9 cellular contexts compared by ENCODE assay signal in the genomic region with DNA sequence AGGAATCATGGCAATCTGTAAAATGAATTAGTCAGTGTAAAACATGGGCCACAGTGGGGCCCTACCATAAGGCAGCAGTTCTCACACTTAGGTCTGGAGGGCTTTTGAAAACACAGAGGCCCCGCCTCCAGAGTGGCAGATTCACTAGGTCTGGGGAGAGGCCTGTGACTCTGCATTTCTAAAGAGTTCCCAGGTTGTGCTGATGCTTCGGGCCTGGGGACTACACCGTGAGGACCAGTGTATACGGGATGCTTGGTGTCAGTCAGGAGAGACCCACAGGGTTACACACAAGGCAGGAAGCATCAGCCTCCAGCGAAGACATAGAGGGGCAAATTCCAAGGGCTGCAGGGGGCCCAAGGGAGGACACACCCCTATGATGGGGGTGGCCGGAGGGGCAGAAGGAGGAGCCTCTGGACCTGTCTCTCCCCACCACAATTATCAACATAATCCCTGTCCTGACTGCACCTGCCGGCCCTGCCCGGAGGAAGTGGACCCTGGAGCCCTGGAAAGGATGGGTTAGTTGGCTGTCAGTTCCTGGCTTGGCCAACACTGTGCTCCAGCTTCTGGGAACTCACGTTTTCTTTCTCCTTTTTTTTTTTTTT. TPM values are rescaled to one million over a fixed set of nuclear protein-coding genes. Genes with fewer than 3 reads are reported as not detected.
DNase-seq lines count a peak whose midpoint lies in the region; ATAC-seq and TF ChIP-seq lines count a peak whose summit lies in the region.
"Had no signal": no experiment of that assay in that cellular context is flagged by ENCODE, and none has a peak within 500 bp of the region (broad histone marks: within the 10 kb centered on the region; RNA-seq: fewer than 3 reads in every experiment).

No MANE protein-coding gene starts in this region.

- TF ChIP-seq CTCF in CD8-positive, alpha-beta T cell (IDR thresholded peaks at IDR 0.05), result no peak
- TF ChIP-seq CTCF in HCT116 (IDR thresholded peaks at IDR 0.05 in 2 of 3, conservative IDR thresholded peaks at IDR 0.05 in 1 of 3; ENCODE audit: borderline replicate concordance in 1 of 3, insufficient read depth in 1 of 3, low read depth in 2 of 3, low read length in 2 of 3), result no peak
- TF ChIP-seq CTCF in right lobe of liver (IDR thresholded peaks at IDR 0.05), result no peak
- no peak for TF ChIP-seq CTCF in brain microvascular endothelial cell (IDR thresholded peaks at IDR 0.05; ENCODE audit: low read depth, low read length, missing control alignments)

- BruUV-seq in HCT116 (replicated peaks; lab: Mats Ljungman, UMichigan), result no TSS peak

- in situ Hi-C loops in brain microvascular endothelial cell (cut with HindIII; ENCODE audit: low pct_ligation_motif_present, low sequenced_read_pairs), result no loop called here

- H3K9me3 ChIP-seq in CD8-positive, alpha-beta T cell (ENCODE audit: low read length), result no peaks in the 10 kb centered on the region
- H3K9me3 ChIP-seq in HCT116 (ENCODE audit: control insufficient read depth in 1 of 2, insufficient read depth in 1 of 2, low read depth in 1 of 2, low read length in 2 of 2), result no peaks in the 10 kb centered on the region
- no peaks in the 10 kb centered on the region for H3K9me3 ChIP-seq in right lobe of liver
- H3K9me3 ChIP-seq: tibial artery had no signal

- H3K9ac ChIP-seq in HCT116 (ENCODE audit: low read length), result no peak overlapping the region

- H4K20me1 ChIP-seq in HCT116 (ENCODE audit: insufficient read depth), result no peaks in the 10 kb centered on the region

- WGBS in right lobe of liver (ENCODE audit: insufficient coverage, low coverage, low lambda C conversion rate, missing lambda C conversion rate), result 34% methylated on average over 4 of the region's 9 CpGs

- CTCF ChIA-PET in CD8-positive, alpha-beta T cell (lab: Charles Lee), result interaction anchor here (0.6 to 13.5 kb wide), 20 partner anchors 8 to 285 kb away, joined by 3 to 281 read pairs (median 4); a partner anchor contains a TSS
- CTCF ChIA-PET in HCT116 (lab: Charles Lee), result interaction anchor here (0.6 to 3.0 kb wide), 13 partner anchors 8 to 159 kb away, joined by 3 to 52 read pairs (median 8); a partner anchor contains a TSS
- CTCF ChIA-PET in activated CD4-positive, alpha-beta memory T cell treated with anti-CD3 and anti-CD28 coated beads for 36 hours (lab: Charles Lee), result interaction anchor here (0.6 to 10.0 kb wide), 27 partner anchors 9 to 206 kb away, joined by 3 to 302 read pairs (median 4); a partner anchor contains a TSS

- no peak overlapping the region for H3K27ac ChIP-seq in CD8-positive, alpha-beta T cell (ENCODE audit: low read depth, low read length)
- H3K27ac ChIP-seq in HCT116 (ENCODE audit: low read depth, low read length), result no peak overlapping the region
- peak overlapping the region in 2 of 3 donors; percentile 33 to 44 for H3K27ac ChIP-seq in right lobe of liver
- H3K27ac ChIP-seq in brain microvascular endothelial cell, result no peak overlapping the region
- H3K27ac ChIP-seq: tibial artery had no signal

- no peak overlapping the region for H3K4me3 ChIP-seq in CD8-positive, alpha-beta T cell (ENCODE audit: low read depth, low read length)
- H3K4me3 ChIP-seq in HCT116 (replicated peaks in 1 of 2; ENCODE audit: low read depth in 1 of 2, low read length in 2 of 2) (no peak overlapping the region), right lobe of liver (no peak overlapping the region), brain microvascular endothelial cell (ENCODE audit: low read depth, low read length) (no peak overlapping the region)
- H3K4me3 ChIP-seq: tibial artery had no signal

- no peaks in the 10 kb centered on the region for H3K36me3 ChIP-seq in CD8-positive, alpha-beta T cell (ENCODE audit: insufficient read depth, low read length)
- no peaks in the 10 kb centered on the region for H3K36me3 ChIP-seq in HCT116 (ENCODE audit: control insufficient read depth in 1 of 2, insufficient read depth in 2 of 2, low read length in 2 of 2)
- H3K36me3 ChIP-seq in right lobe of liver, result no peaks in the 10 kb centered on the region
- H3K36me3 ChIP-seq in brain microvascular endothelial cell (replicated peaks), result no peaks in the 10 kb centered on the region
- H3K36me3 ChIP-seq: tibial artery had no signal

- peak overlapping the region; percentile 96 for H3K27ac Mint-ChIP-seq in CD8-positive, alpha-beta T cell
- H3K27ac Mint-ChIP-seq in activated CD4-positive, alpha-beta memory T cell treated with anti-CD3 and anti-CD28 coated beads for 36 hours, result peak overlapping the region; percentile 98

- intact Hi-C loops in CD8-positive, alpha-beta T cell (cut with DNase I, micrococcal nuclease), result no loop called here
- intact Hi-C loops in HCT116 (cut with micrococcal nuclease), result no loop called here
- intact Hi-C loops in activated CD4-positive, alpha-beta memory T cell treated with anti-CD3 and anti-CD28 coated beads for 36 hours (cut with micrococcal nuclease), result no loop called here
- intact Hi-C loops in right lobe of liver (cut with DNase I), result loop anchor here in 1 of 2 donors (5.0 kb wide), 1 partner anchor 120 kb away; a partner anchor contains a TSS

- H3K36me3 Mint-ChIP-seq in CD8-positive, alpha-beta T cell, result no peaks in the 10 kb centered on the region
- H3K36me3 Mint-ChIP-seq in activated CD4-positive, alpha-beta memory T cell treated with anti-CD3 and anti-CD28 coated beads for 36 hours, result peaks cover 8% of the 10 kb centered on the region

- peak overlapping the region; percentile 33; the same call in 1 of the 2 replicates for H3K4me2 ChIP-seq in HCT116 (ENCODE audit: low read length)

- H3K9me3 Mint-ChIP-seq in CD8-positive, alpha-beta T cell, result no peaks in the 10 kb centered on the region
- H3K9me3 Mint-ChIP-seq in activated CD4-positive, alpha-beta memory T cell treated with anti-CD3 and anti-CD28 coated beads for 36 hours, result no peaks in the 10 kb centered on the region

- H3K27me3 Mint-ChIP-seq in CD8-positive, alpha-beta T cell (ENCODE audit: low read depth), result no peaks in the 10 kb centered on the region
- no peaks in the 10 kb centered on the region for H3K27me3 Mint-ChIP-seq in activated CD4-positive, alpha-beta memory T cell treated with anti-CD3 and anti-CD28 coated beads for 36 hours

- TF ChIP-seq POLR2A in HCT116 (IDR thresholded peaks at IDR 0.05; ENCODE audit: borderline replicate concordance, extremely low read depth, insufficient read depth, insufficient read length) (no peak), right lobe of liver (IDR thresholded peaks at IDR 0.05) (no peak)

- H3K9me2 ChIP-seq in HCT116 (ENCODE audit: insufficient read depth), result no peaks in the 10 kb centered on the region

- RAD21 ChIA-PET in HCT116 (lab: Charles Lee; ENCODE audit: low non-redundant PET in 1 of 2, low total read pairs in 2 of 2, uncharacterized antibody in 2 of 2, unreplicated experiment in 2 of 2), result interaction anchor here (0.9 to 3.2 kb wide), 4 partner anchors 117 to 158 kb away, joined by 3 to 25 read pairs (median 7); a partner anchor contains a TSS

- peaks cover 50% of the 10 kb centered on the region for H3K4me1 Mint-ChIP-seq in CD8-positive, alpha-beta T cell (ENCODE audit: low read depth)
- H3K4me1 Mint-ChIP-seq in activated CD4-positive, alpha-beta memory T cell treated with anti-CD3 and anti-CD28 coated beads for 36 hours (ENCODE audit: low read depth), result peaks cover 49% of the 10 kb centered on the region

- peaks cover 51% of the 10 kb centered on the region for H3K4me1 ChIP-seq in CD8-positive, alpha-beta T cell (ENCODE audit: insufficient read depth, low read length)
- H3K4me1 ChIP-seq in HCT116 (ENCODE audit: control insufficient read depth in 1 of 2, insufficient read depth in 2 of 2, low read length in 2 of 2) (peaks cover 16 to 46% of the 10 kb centered on the region in 2 experiments), right lobe of liver (peaks cover 0 to 21% (median 5%) of the 10 kb centered on the region in 4 donors)

- peak overlapping the region; percentile 66 for H2AFZ ChIP-seq in HCT116 (ENCODE audit: low read depth, low read length, poor library complexity, severe bottlenecking)

- H3K27me3 ChIP-seq in CD8-positive, alpha-beta T cell (ENCODE audit: insufficient read depth, low read length), result no peaks in the 10 kb centered on the region
- H3K27me3 ChIP-seq in HCT116 (ENCODE audit: insufficient read depth, low read length) (no peaks in the 10 kb centered on the region), right lobe of liver (no peaks in the 10 kb centered on the region), brain microvascular endothelial cell (replicated peaks) (no peaks in the 10 kb centered on the region)

- TF ChIP-seq RAD21 in HCT116 (IDR thresholded peaks at IDR 0.05; ENCODE audit: low read depth), result no peak

- H3K4me3 Mint-ChIP-seq in CD8-positive, alpha-beta T cell, result no peak overlapping the region
- H3K4me3 Mint-ChIP-seq in activated CD4-positive, alpha-beta memory T cell treated with anti-CD3 and anti-CD28 coated beads for 36 hours, result peak overlapping the region; percentile 53

- ATAC-seq in CD8-positive, alpha-beta T cell, result no peak
- ATAC-seq in HCT116 (no peak), right lobe of liver (peak; percentile 32 to 56 (median 40)), GM19395 (IDR thresholded peaks at IDR 0.05; ENCODE audit: unreplicated experiment) (no peak)

- POLR2A ChIA-PET in CD8-positive, alpha-beta T cell (lab: Charles Lee), result interaction anchor here (0.5 to 3.5 kb wide), 4 partner anchors 30 to 1369 kb away, joined by 4 to 69 read pairs (median 6); a partner anchor contains a TSS
- POLR2A ChIA-PET in HCT116 (lab: Charles Lee), result no interaction called here
- POLR2A ChIA-PET in activated CD4-positive, alpha-beta memory T cell treated with anti-CD3 and anti-CD28 coated beads for 36 hours (lab: Charles Lee), result interaction anchor here (2.0 to 7.9 kb wide), 2 partner anchors 29 to 122 kb away, joined by 5 to 166 read pairs; a partner anchor contains a TSS

- DNase-seq in CD8-positive, alpha-beta T cell, result no peak
- DNase-seq in HCT116 (ENCODE audit: low read depth, low spot score) (no peak), right lobe of liver (peak in 1 of 3 donors; percentile 66), Ammon's horn (ENCODE audit: low spot score) (no peak), brain microvascular endothelial cell (no peak)
- peak; percentile 54 for DNase-seq in activated CD4-positive, alpha-beta memory T cell treated with anti-CD3 and anti-CD28 coated beads for 36 hours

- H3K79me2 ChIP-seq in HCT116 (ENCODE audit: insufficient read depth, low read length), result no peaks in the 10 kb centered on the region

TF ChIP-seq in HCT116, 20 proteins besides CTCF, POLR2A, EP300 and RAD21:
- TF ChIP-seq, protein P1, sequence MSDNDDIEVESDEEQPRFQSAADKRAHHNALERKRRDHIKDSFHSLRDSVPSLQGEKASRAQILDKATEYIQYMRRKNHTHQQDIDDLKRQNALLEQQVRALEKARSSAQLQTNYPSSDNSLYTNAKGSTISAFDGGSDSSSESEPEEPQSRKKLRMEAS (IDR thresholded peaks at IDR 0.05), result no peak
- TF ChIP-seq SP1 (IDR thresholded peaks at IDR 0.05; ENCODE audit: low read depth) (no peak), JUND (IDR thresholded peaks at IDR 0.05) (no peak)

RNA-seq across cellular contexts. Expression of a gene that starts 46.7 kb away (rescaled TPM):
- total RNA-seq in CD8-positive, alpha-beta T cell, result under 1 TPM; 0.68 to 0.83 TPM
- 0.10 TPM for total RNA-seq in HCT116 (2021; ENCODE audit: unreplicated experiment)
- 0.22 and 0.41 TPM in 2 replicates for polyA plus RNA-seq in HCT116 (2012)
- total RNA-seq in activated CD4-positive, alpha-beta memory T cell treated with anti-CD3 and anti-CD28 coated beads for 36 hours, result under 1 TPM; 0.48 to 0.52 TPM
- total RNA-seq in right lobe of liver, result 10 to 100 TPM in 2 of 6 experiments, 1 to 10 TPM in 4; 6.6 to 15.6 (median 9.6) TPM
- total RNA-seq: chondrocyte had no signal

Comparison
In these comparisons a context has a peak if more than half of its experiments do, and no peak if none do; other contexts are left out.
1. ATAC-seq: peak in right lobe of liver (4 of 4); none in CD8-positive, alpha-beta T cell (single experiment), HCT116 (single experiment) and GM19395 (single experiment).
2. H3K27ac ChIP-seq: peak in right lobe of liver (2 of 3); none in CD8-positive, alpha-beta T cell (single experiment), HCT116 (single experiment) and brain microvascular endothelial cell (single experiment).